18 cellular contexts compared by ENCODE assay signal in genomic region chr11:71397328-71397860, GRCh38. TPM values are rescaled to one million over a fixed set of nuclear protein-coding genes. Genes with fewer than 3 reads are reported as not detected.
DNase-seq lines count a peak whose midpoint lies in the region; ATAC-seq, FAIRE-seq and TF ChIP-seq lines count a peak whose summit lies in the region.
"Had no signal": no experiment of that assay in that cellular context is flagged by ENCODE, and none has a peak within 500 bp of the region (broad histone marks: within the 10 kb centered on the region; RNA-seq: fewer than 3 reads in every experiment).

No MANE protein-coding gene starts in this region.

- peaks cover 0 to 2% of the 10 kb centered on the region in 2 donors for H3K4me1 ChIP-seq in neuronal stem cell (ENCODE audit: control insufficient read depth in 2 of 2, insufficient read depth in 1 of 2, low read depth in 1 of 2, low read length in 2 of 2)
- no peaks in the 10 kb centered on the region for H3K4me1 ChIP-seq in kidney (ENCODE audit: control insufficient read depth in 1 of 2, insufficient read depth in 1 of 2, low read depth in 1 of 2, low read length in 2 of 2)
- H3K4me1 ChIP-seq: BE2C had no signal

- H2BK5ac ChIP-seq in neuronal stem cell (ENCODE audit: low read length) = no peak overlapping the region

- intact Hi-C loops in kidney (cut with DNase I) = no loop called here

- H2AK5ac ChIP-seq in neuronal stem cell (ENCODE audit: low read depth, low read length) = peak overlapping the region; percentile 31

- TF ChIP-seq CTCF in kidney (IDR thresholded peaks at IDR 0.05; ENCODE audit: borderline replicate concordance, extremely low read depth, insufficient read depth) = no peak

- no peaks in the 10 kb centered on the region for H3K9me3 ChIP-seq in neuronal stem cell (replicated peaks in 1 of 2; ENCODE audit: control insufficient read depth in 2 of 2, insufficient read depth in 1 of 2, low read depth in 1 of 2, low read length in 2 of 2)
- H3K9me3 ChIP-seq in kidney (ENCODE audit: control insufficient read depth in 1 of 2, low read length in 2 of 2) = no peaks in the 10 kb centered on the region
- H3K9me3 ChIP-seq: BE2C had no signal

- no peak overlapping the region for H3K23ac ChIP-seq in neuronal stem cell (ENCODE audit: low read depth, low read length, poor library complexity)

- ATAC-seq in GM21786 (IDR thresholded peaks at IDR 0.05; ENCODE audit: unreplicated experiment) = no peak

- H3K36me3 ChIP-seq in neuronal stem cell (replicated peaks in 1 of 2; ENCODE audit: control insufficient read depth in 2 of 2, insufficient read depth in 2 of 2, low read length in 2 of 2) (no peaks in the 10 kb centered on the region), kidney (ENCODE audit: control insufficient read depth in 1 of 2, insufficient read depth in 2 of 2, low read length in 2 of 2) (no peaks in the 10 kb centered on the region)
- H3K36me3 ChIP-seq: BE2C had no signal

- no CpG with 5 or more reads among the region's 10 CpGs for WGBS in neuronal stem cell (ENCODE audit: extremely low coverage in 2 of 2, insufficient read length in 2 of 2, insufficient replicate concordance in 1 of 2), 2 donors

- no peak overlapping the region for H4K91ac ChIP-seq in neuronal stem cell (ENCODE audit: low read depth, low read length, poor library complexity)

- H2BK12ac ChIP-seq in neuronal stem cell (ENCODE audit: low read length) = no peak overlapping the region

- peak overlapping the region; percentile 17 for H2BK120ac ChIP-seq in neuronal stem cell (ENCODE audit: low read depth, low read length)

- H3K27me3 ChIP-seq in neuronal stem cell (ENCODE audit: control insufficient read depth in 3 of 3, insufficient read depth in 3 of 3, low read depth in 1 of 3, low read length in 3 of 3) = no peaks in the 10 kb centered on the region

- H2AFZ ChIP-seq in neuronal stem cell (ENCODE audit: low read length) = no peak overlapping the region

- no peak overlapping the region for H3K4me3 ChIP-seq in neuronal stem cell (ENCODE audit: low read length in 2 of 2)
- no peak overlapping the region for H3K4me3 ChIP-seq in kidney (ENCODE audit: low read length in 2 of 2)

- H3K9ac ChIP-seq in neuronal stem cell (ENCODE audit: low read depth, low read length, poor library complexity) (peak overlapping the region; percentile 1), kidney (ENCODE audit: low read length in 2 of 2) (no peak overlapping the region)
- H3K9ac ChIP-seq: KMS-11 had no signal

- no peak overlapping the region for H4K8ac ChIP-seq in neuronal stem cell (ENCODE audit: low read depth, low read length)

- no peaks in the 10 kb centered on the region for H3K79me1 ChIP-seq in neuronal stem cell (ENCODE audit: low read depth, low read length)

- H3K27ac ChIP-seq in neuronal stem cell (replicated peaks; ENCODE audit: low read length) (no peak overlapping the region), kidney (ENCODE audit: low read depth in 2 of 2, low read length in 2 of 2) (no peak overlapping the region)
- H3K27ac ChIP-seq: KMS-11 had no signal

- no peak overlapping the region for H3K18ac ChIP-seq in neuronal stem cell (ENCODE audit: low read length)

- no peak overlapping the region for H3K14ac ChIP-seq in neuronal stem cell (ENCODE audit: low read length)

- DNase-seq in NCI-H2171 treated with DMSO at 0.1 percent for 48 hours (lab: John Stamatoyannopoulos, UW) (peak; percentile 42), NCI-H2171 (lab: John Stamatoyannopoulos, UW) (no peak), NCI-H1092 treated with DMSO at 0.1 percent for 48 hours (lab: John Stamatoyannopoulos, UW) (peak; percentile 55), NCI-H345 treated with DMSO at 0.1 percent for 48 hours (lab: John Stamatoyannopoulos, UW; ENCODE audit: unreplicated experiment) (peak; percentile 89), neuronal stem cell (ENCODE audit: low spot score) (no peak), nucleus accumbens (lab: John Stamatoyannopoulos, UW) (no peak), kidney (no peak)
- DNase-seq: BE2C; CD4-positive, alpha-beta memory T cell; DMS79 treated with DMSO at 0.1 percent for 48 hours; NCI-H187; NCI-H510A; NK-92 treated with Interleukin-12 subunit alpha and Interleukin-12 subunit beta, amount 100 ng/mL, for 24 hours; Right ventricle myocardium superior had no signal

- no peak for FAIRE-seq in kidney (lab: Jason Lieb, UNC)
- FAIRE-seq: A204.1, RCC 7860 had no signal

- H2BK15ac ChIP-seq in neuronal stem cell (ENCODE audit: low read length) = peak overlapping the region; percentile 49

- H3K4me2 ChIP-seq in neuronal stem cell (ENCODE audit: insufficient read depth, low read length, poor library complexity, severe bottlenecking) = no peak overlapping the region
- H3K4me2 ChIP-seq: KMS-11 had no signal

- H3K4ac ChIP-seq in neuronal stem cell (ENCODE audit: low read length) = no peak overlapping the region

RNA-seq across cellular contexts. Expression of gene DHCR7, which starts 50.8 kb away (rescaled TPM):
- polyA plus RNA-seq in neuronal stem cell (2013, experiment 1 of 2) = 138 TPM
- 140 TPM for polyA plus RNA-seq in neuronal stem cell (2013, experiment 2 of 2)
- 17.8 TPM for total RNA-seq in kidney
- 35.2 TPM for polyA plus RNA-seq in kidney (ENCODE audit: insufficient read depth, low read depth, low replicate concordance)

RNA-seq across cellular contexts. Expression of gene NADSYN1, which starts 55.6 kb away (rescaled TPM):
- 16.3 TPM for polyA plus RNA-seq in neuronal stem cell (2013, experiment 1 of 2)
- 16.8 TPM for polyA plus RNA-seq in neuronal stem cell (2013, experiment 2 of 2)
- 72.9 TPM for total RNA-seq in kidney
- polyA plus RNA-seq in kidney (ENCODE audit: insufficient read depth, low read depth, low replicate concordance) = 34.9 TPM

Comparison
In these comparisons a context has a peak if more than half of its experiments do, and no peak if none do; other contexts are left out.
1. DNase-seq: peak in NCI-H2171 treated with DMSO at 0.1 percent for 48 hours (single experiment), NCI-H1092 treated with DMSO at 0.1 percent for 48 hours (single experiment) and NCI-H345 treated with DMSO at 0.1 percent for 48 hours (single experiment); none in NCI-H2171 (single experiment), neuronal stem cell (single experiment), nucleus accumbens (0 of 56) and kidney (single experiment).